In the genomic region with DNA sequence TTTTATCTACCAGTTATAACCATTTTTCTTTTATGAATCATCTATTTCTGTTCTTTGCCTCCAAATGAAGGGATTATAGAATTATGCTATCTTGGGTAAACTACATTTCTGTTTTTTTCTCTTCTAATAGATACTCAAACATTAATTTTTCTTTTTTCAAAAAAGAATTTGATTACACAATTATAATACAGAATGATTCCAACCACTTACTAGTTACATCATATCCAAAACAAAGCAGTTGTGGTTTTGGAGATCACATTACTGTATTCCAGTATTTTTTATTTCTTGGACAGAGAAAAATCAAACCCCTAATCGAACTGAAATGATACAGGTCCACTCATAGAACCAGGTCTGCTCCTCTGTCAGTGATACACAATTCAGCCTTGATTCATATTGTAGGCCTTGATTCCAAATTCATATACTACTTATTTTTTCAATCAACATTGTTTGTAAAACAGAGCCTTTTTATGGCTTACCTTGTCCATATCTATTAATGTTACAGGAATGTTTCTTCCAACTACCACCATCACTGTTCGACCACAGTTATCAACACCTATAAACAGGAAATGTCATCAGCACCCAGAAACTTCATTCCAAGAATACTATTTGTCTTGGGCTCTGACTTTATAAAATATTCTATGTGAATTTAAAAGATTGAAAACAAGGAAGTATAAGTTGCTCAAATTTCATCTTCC, we compare ENCODE assay signal across 17 cellular contexts. TPM values are rescaled to one million over a fixed set of nuclear protein-coding genes. Genes with fewer than 3 reads are reported as not detected.
DNase-seq lines count a peak whose midpoint lies in the region; FAIRE-seq and TF ChIP-seq lines count a peak whose summit lies in the region.
"Had no signal": no experiment of that assay in that cellular context is flagged by ENCODE, and none has a peak within 500 bp of the region (broad histone marks: within the 10 kb centered on the region; RNA-seq: fewer than 3 reads in every experiment).

No MANE protein-coding gene starts in this region.

- no peak for FAIRE-seq in H54 (lab: Jason Lieb, UNC)
- FAIRE-seq: colon had no signal

- CTCF ChIA-PET in AG04450 (lab: Charles Lee), result interaction anchor here (1.2 to 1.4 kb wide), 3 partner anchors 9 to 128 kb away, joined by 3 to 6 read pairs (median 3); no protein-coding TSS in a partner anchor

- DNase-seq in AG04450 (ENCODE audit: low read depth, low spot score), result peak; percentile 41
- peak; percentile 0 for DNase-seq in H54 (ENCODE audit: insufficient read length, low spot score)
- DNase-seq in amniotic epithelial cell (ENCODE audit: low read depth), result peak; percentile 44
- DNase-seq in fibroblast of villous mesenchyme (ENCODE audit: low read depth), result peak; percentile 58
- no peak for DNase-seq in testis
- no peak for DNase-seq in Ammon's horn (ENCODE audit: low spot score)
- DNase-seq in stimulated activated CD4-positive, alpha-beta T cell treated with anti-CD3 and anti-CD28 coated beads, Interleukin-4, amount 100 ng/mL, for 24 hours, result no peak
- no peak for DNase-seq in iPS-NIHi11 (ENCODE audit: low spot score)
- DNase-seq: activated CD4-positive, alpha-beta T cell treated with anti-CD3 and anti-CD28 coated beads, Interleukin-2, amount 50 U/mL, for 4 hours; activated T-cell treated with anti-CD3 and anti-CD28 coated beads, Interleukin-2, amount 50 U/mL, for 24 hours; hypothalamus; NCI-H1694; NCI-H345; sigmoid colon; stimulated activated naive B cell treated with anti-CD40 and anti-IgM and Interleukin-4, amounts not matched to agents 10 μg/mL and 1 μg/mL and 100 μg/mL, for 72 hours; upper lobe of right lung had no signal

- H3K9me3 ChIP-seq in AG04450 (ENCODE audit: control insufficient read depth, insufficient read depth, low read length) (no peaks in the 10 kb centered on the region), testis (no peaks in the 10 kb centered on the region)
- H3K9me3 ChIP-seq: sigmoid colon, upper lobe of right lung had no signal

- H3K27ac ChIP-seq in AG04450 (ENCODE audit: low read depth, low read length) (no peak overlapping the region), testis (no peak overlapping the region)
- H3K27ac ChIP-seq: sigmoid colon, upper lobe of right lung had no signal

- POLR2A ChIA-PET in AG04450 (lab: Yijun Ruan, JAX), result no interaction called here

- H3K4me3 ChIP-seq in AG04450 (ENCODE audit: low read depth, low read length), result no peak overlapping the region
- H3K4me3 ChIP-seq in fibroblast of villous mesenchyme (ENCODE audit: low read depth, low read length), result no peak overlapping the region
- H3K4me3 ChIP-seq in testis, result no peak overlapping the region
- H3K4me3 ChIP-seq: sigmoid colon, upper lobe of right lung had no signal

- TF ChIP-seq CTCF in AG04450 (IDR thresholded peaks at IDR 0.05; ENCODE audit: low read depth, low read length), result no peak
- TF ChIP-seq CTCF in fibroblast of villous mesenchyme (IDR thresholded peaks at IDR 0.05; ENCODE audit: insufficient read depth, low read depth, low read length), result no peak
- no peak for TF ChIP-seq CTCF in testis (IDR thresholded peaks at IDR 0.05)

- intact Hi-C loops in testis (cut with DNase I; ENCODE audit: low total_unique reads), result no loop called here

- H3K27me3 ChIP-seq in AG04450 (ENCODE audit: control insufficient read depth, insufficient read depth, low read length) (no peaks in the 10 kb centered on the region), testis (no peaks in the 10 kb centered on the region)
- H3K27me3 ChIP-seq: sigmoid colon, upper lobe of right lung had no signal

- H3K4me1 ChIP-seq in testis, result no peaks in the 10 kb centered on the region
- H3K4me1 ChIP-seq: sigmoid colon, upper lobe of right lung had no signal

- WGBS in testis, 2 donors, result 87 to 88% methylated on average over 2 of the region's 2 CpGs

- H3K36me3 ChIP-seq in testis (ENCODE audit: low read depth, missing control alignments), result no peaks in the 10 kb centered on the region

- TF ChIP-seq POLR2A in H54 (IDR thresholded peaks at IDR 0.05; ENCODE audit: low read depth, low read length), result no peak
- TF ChIP-seq POLR2A in testis (IDR thresholded peaks at IDR 0.05), result no peak

RNA-seq across cellular contexts. Expression of a gene that starts 43.2 kb away (rescaled TPM):
- polyA plus RNA-seq in AG04450 (2011; rRNA removed), result 18.9 and 25.4 TPM in 2 replicates
- polyA minus RNA-seq in AG04450 (2011; rRNA and poly(A)+ RNA removed), result 20.1 and 42.1 TPM in 2 replicates
- 18.7 and 34.5 TPM in 2 replicates for total RNA-seq in fibroblast of villous mesenchyme
- 10 to 100 TPM; 44.7 to 47.6 TPM for total RNA-seq in testis
- 20.0 TPM for polyA plus RNA-seq in testis (ENCODE audit: insufficient read depth, low read depth, low replicate concordance)

RNA-seq across cellular contexts. Expression of a gene that starts 43.3 kb away (rescaled TPM):
- polyA plus RNA-seq in AG04450 (2011; rRNA removed) (33.4 and 41.4 TPM in 2 replicates), testis (ENCODE audit: insufficient read depth, low read depth, low replicate concordance) (34.4 TPM)
- 43.4 and 52.3 TPM in 2 replicates for polyA minus RNA-seq in AG04450 (2011; rRNA and poly(A)+ RNA removed)
- total RNA-seq in fibroblast of villous mesenchyme (11.6 and 17.7 TPM in 2 replicates), testis (10 to 100 TPM; 15.6 to 21.9 TPM)

Comparison
In these comparisons a context has a peak if more than half of its experiments do, and no peak if none do; other contexts are left out.
1. DNase-seq: peak in AG04450 (single experiment), H54 (single experiment), amniotic epithelial cell (single experiment) and fibroblast of villous mesenchyme (single experiment); none in testis (single experiment), Ammon's horn (single experiment), stimulated activated CD4-positive, alpha-beta T cell treated with anti-CD3 and anti-CD28 coated beads, Interleukin-4, amount 100 ng/mL, for 24 hours (single experiment) and iPS-NIHi11 (single experiment).